Comparison of ENCODE assay signal across 14 cellular contexts in genomic region chr19:19674315-19674714, GRCh38. TPM values are rescaled to one million over a fixed set of nuclear protein-coding genes. Genes with fewer than 3 reads are reported as not detected.
"Had no signal": no experiment of that assay in that cellular context is flagged by ENCODE, and none has a peak within 500 bp of the region (broad histone marks: within the 10 kb centered on the region; RNA-seq: fewer than 3 reads in every experiment).

No MANE protein-coding gene starts in this region.

- ATAC-seq: heart left ventricle, left lung, pancreas had no signal

- H3K4me3 ChIP-seq: ascending aorta, heart left ventricle, left lung, pancreas, SK-N-MC, stomach had no signal

- H3K9me3 Mint-ChIP-seq: memory B cell had no signal

- H3K9me3 ChIP-seq: pancreas had no signal

- H3K27me3 ChIP-seq: ascending aorta, heart left ventricle, left lung, pancreas, stomach had no signal

- H3K27ac ChIP-seq: ascending aorta, heart left ventricle, left lung, pancreas, SK-N-MC, stomach had no signal

- H3K27me3 Mint-ChIP-seq: activated B cell treated with CpG ODN at 0.5 μM for 24 hours, memory B cell had no signal

- H3K4me3 Mint-ChIP-seq: activated B cell treated with CpG ODN at 0.5 μM for 24 hours, memory B cell, neural crest cell had no signal

- DNase-seq: activated B cell treated with CpG ODN at 0.5 μM for 24 hours; activated CD4-positive, alpha-beta T cell treated with anti-CD3 and anti-CD28 coated beads, Interleukin-2, amount 50 U/mL, for 4 hours; activated T-cell treated with anti-CD3 and anti-CD28 coated beads for 4 hours; foreskin melanocyte; heart left ventricle; left lung; pancreas; stimulated activated CD4-positive, alpha-beta T cell treated with anti-CD3 and anti-CD28 coated beads, Interleukin-4, amount 100 ng/mL, for 24 hours; stomach had no signal

- H3K27ac Mint-ChIP-seq: activated B cell treated with CpG ODN at 0.5 μM for 24 hours; activated T-helper 2 cell treated with anti-CD3 and anti-CD28 coated beads, Interferon-gamma antibody, Interleukin-2, Interleukin-4, amounts not matched to agents 10 μg/mL and 5 μg/mL and 100 μg/mL, durations not matched to agents 14 hours and 24 hours and 36 hours; memory B cell had no signal

RNA-seq across cellular contexts. Expression of gene PBX4, which starts 55.8 kb away (rescaled TPM):
- total RNA-seq: ascending aorta had no signal
